ENCODE assay signal across 12 cellular contexts in the genomic region with DNA sequence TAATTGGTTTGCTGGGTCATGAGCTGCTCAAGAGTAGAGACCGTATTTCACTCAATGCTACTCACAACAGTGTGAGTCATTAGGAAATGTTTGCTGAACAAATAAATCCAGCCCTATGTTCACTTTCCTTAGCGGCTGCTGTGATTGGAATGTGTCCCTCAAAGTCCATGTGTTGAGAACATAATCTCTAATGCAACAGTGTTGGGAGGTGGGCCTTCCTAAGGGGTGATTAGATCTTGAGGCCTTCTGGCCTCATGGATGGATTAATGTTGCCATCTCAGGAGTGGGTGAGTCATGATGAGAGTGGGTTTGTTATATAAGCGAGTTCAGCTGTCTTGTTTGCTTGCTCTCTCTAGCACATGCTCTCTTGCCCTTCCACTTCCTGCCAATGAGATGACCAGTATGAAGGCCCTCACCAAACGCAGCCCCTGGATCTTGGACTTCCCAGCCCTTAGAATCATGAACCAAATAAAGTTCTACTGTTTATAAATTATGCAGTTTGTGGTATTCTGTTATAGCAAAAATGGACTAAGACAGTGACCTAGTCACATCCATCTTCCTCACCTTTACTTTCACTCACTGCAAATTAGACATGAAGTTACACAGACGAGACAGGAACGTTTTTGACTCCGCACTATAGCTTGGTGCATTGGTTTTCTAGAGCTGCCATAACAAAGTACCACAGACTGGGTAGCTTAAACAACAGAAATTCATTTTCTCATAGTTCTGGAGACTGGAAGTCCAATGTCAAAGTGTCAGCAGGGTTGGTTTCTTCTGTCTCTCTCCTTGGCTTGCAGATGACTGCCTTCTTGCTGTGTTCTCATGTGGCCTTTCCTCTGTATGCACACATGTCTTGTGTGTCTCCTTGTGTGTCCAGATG. TPM values are rescaled to one million over a fixed set of nuclear protein-coding genes. Genes with fewer than 3 reads are reported as not detected.
DNase-seq lines count a peak whose midpoint lies in the region; FAIRE-seq and TF ChIP-seq lines count a peak whose summit lies in the region.
"Had no signal": no experiment of that assay in that cellular context is flagged by ENCODE, and none has a peak within 500 bp of the region (broad histone marks: within the 10 kb centered on the region; RNA-seq: fewer than 3 reads in every experiment).

No MANE protein-coding gene starts in this region.

- H3K27ac ChIP-seq in CD4-positive, alpha-beta memory T cell (ENCODE audit: low read depth, low read length) = no peak overlapping the region
- H3K27ac ChIP-seq: skin epidermis, VCaP had no signal

- no peak overlapping the region for H3K4me3 Mint-ChIP-seq in CD4-positive, alpha-beta memory T cell
- no peak overlapping the region for H3K4me3 Mint-ChIP-seq in activated naive CD8-positive, alpha-beta T cell treated with anti-CD3 and anti-CD28 coated beads for 36 hours

- H3K4me3 ChIP-seq in cardiac fibroblast (replicated peaks in 1 of 2; ENCODE audit: low read depth in 2 of 2, low read length in 2 of 2) = no peak overlapping the region
- no peak overlapping the region for H3K4me3 ChIP-seq in CD4-positive, alpha-beta memory T cell (ENCODE audit: low read length in 2 of 2)
- H3K4me3 ChIP-seq: skin epidermis had no signal

- H3K4me1 ChIP-seq in CD4-positive, alpha-beta memory T cell (ENCODE audit: insufficient read depth, low read length) = no peaks in the 10 kb centered on the region

- no peaks in the 10 kb centered on the region for H3K36me3 ChIP-seq in CD4-positive, alpha-beta memory T cell (ENCODE audit: insufficient read depth, low read length)

- intact Hi-C loops in CD4-positive, alpha-beta memory T cell (cut with micrococcal nuclease) = no loop called here

- POLR2A ChIA-PET in CD4-positive, alpha-beta memory T cell (lab: Charles Lee; ENCODE audit: partially characterized antibody) = no interaction called here

- TF ChIP-seq CTCF in cardiac fibroblast (IDR thresholded peaks at IDR 0.05; ENCODE audit: low read depth, low read length) = no peak

- TF ChIP-seq POLR2A in GM12892 (IDR thresholded peaks at IDR 0.05; ENCODE audit: low read depth, low read length) = no peak

- FAIRE-seq in G401.6 (lab: Jason Lieb, UNC) (peak; percentile 88), GM12892 (lab: Jason Lieb, UNC) (no peak)

- H3K36me3 Mint-ChIP-seq in CD4-positive, alpha-beta memory T cell = no peaks in the 10 kb centered on the region
- H3K36me3 Mint-ChIP-seq in activated naive CD8-positive, alpha-beta T cell treated with anti-CD3 and anti-CD28 coated beads for 36 hours = no peaks in the 10 kb centered on the region

- H3K9me3 ChIP-seq in CD4-positive, alpha-beta memory T cell (ENCODE audit: control insufficient read depth in 1 of 2, low read length in 2 of 2) = no peaks in the 10 kb centered on the region

- H3K27me3 Mint-ChIP-seq in CD4-positive, alpha-beta memory T cell = peaks cover 2 to 10% of the 10 kb centered on the region in 2 donors
- peaks cover 9% of the 10 kb centered on the region for H3K27me3 Mint-ChIP-seq in activated naive CD8-positive, alpha-beta T cell treated with anti-CD3 and anti-CD28 coated beads for 36 hours

- H3K4me1 Mint-ChIP-seq in CD4-positive, alpha-beta memory T cell = no peaks in the 10 kb centered on the region
- no peaks in the 10 kb centered on the region for H3K4me1 Mint-ChIP-seq in activated naive CD8-positive, alpha-beta T cell treated with anti-CD3 and anti-CD28 coated beads for 36 hours

- H3K27me3 ChIP-seq in CD4-positive, alpha-beta memory T cell (ENCODE audit: insufficient read depth, low read length) = no peaks in the 10 kb centered on the region

- no peak overlapping the region for H3K27ac Mint-ChIP-seq in CD4-positive, alpha-beta memory T cell
- no peak overlapping the region for H3K27ac Mint-ChIP-seq in activated naive CD8-positive, alpha-beta T cell treated with anti-CD3 and anti-CD28 coated beads for 36 hours

- peak; percentile 30 for DNase-seq in NCI-H2029 treated with DMSO at 0.1 percent for 48 hours (lab: John Stamatoyannopoulos, UW)
- DNase-seq in cardiac fibroblast (ENCODE audit: low read depth in 2 of 2) = peak; percentile 3 to 59
- peak; percentile 18 for DNase-seq in myocyte (ENCODE audit: low read depth)
- DNase-seq in CD4-positive, alpha-beta memory T cell = no peak
- DNase-seq in activated naive CD8-positive, alpha-beta T cell treated with anti-CD3 and anti-CD28 coated beads for 36 hours = no peak
- no peak for DNase-seq in GM12892 (ENCODE audit: insufficient read length)
- DNase-seq in iPS-NIHi11 (ENCODE audit: low spot score) = no peak
- DNase-seq: DND-41, MV-4-11 had no signal

- H3K9me3 Mint-ChIP-seq in CD4-positive, alpha-beta memory T cell = no peaks in the 10 kb centered on the region
- no peaks in the 10 kb centered on the region for H3K9me3 Mint-ChIP-seq in activated naive CD8-positive, alpha-beta T cell treated with anti-CD3 and anti-CD28 coated beads for 36 hours

- CTCF ChIA-PET in CD4-positive, alpha-beta memory T cell (lab: Charles Lee; ENCODE audit: partially characterized antibody) = interaction anchor here (2.1 kb wide), 1 partner anchor 9 kb away, joined by 6 read pairs; no protein-coding TSS in a partner anchor

RNA-seq across cellular contexts. Expression of gene FAM169A, which starts 50.9 kb away (rescaled TPM):
- 3.0 and 3.2 TPM in 2 replicates for total RNA-seq in myocyte
- 0.25 TPM for polyA plus RNA-seq in myocyte (2012)
- 10 to 100 TPM; 16.8 to 17.1 TPM for total RNA-seq in CD4-positive, alpha-beta memory T cell
- 1 to 10 TPM; 2.5 to 8.9 TPM for polyA plus RNA-seq in CD4-positive, alpha-beta memory T cell
- 10 to 100 TPM; 12.0 to 12.2 TPM for total RNA-seq in activated naive CD8-positive, alpha-beta T cell treated with anti-CD3 and anti-CD28 coated beads for 36 hours
- polyA plus RNA-seq in GM12892 (2012; ENCODE audit: missing spikeins) = 0.74 TPM

Comparison
In these comparisons a context has a peak if more than half of its experiments do, and no peak if none do; other contexts are left out.
1. DNase-seq: peak in NCI-H2029 treated with DMSO at 0.1 percent for 48 hours (single experiment), cardiac fibroblast (2 of 2) and myocyte (single experiment); none in CD4-positive, alpha-beta memory T cell (0 of 5), activated naive CD8-positive, alpha-beta T cell treated with anti-CD3 and anti-CD28 coated beads for 36 hours (single experiment), GM12892 (single experiment) and iPS-NIHi11 (single experiment).